Comparison of ENCODE assay signal across 20 cellular contexts in the genomic region with DNA sequence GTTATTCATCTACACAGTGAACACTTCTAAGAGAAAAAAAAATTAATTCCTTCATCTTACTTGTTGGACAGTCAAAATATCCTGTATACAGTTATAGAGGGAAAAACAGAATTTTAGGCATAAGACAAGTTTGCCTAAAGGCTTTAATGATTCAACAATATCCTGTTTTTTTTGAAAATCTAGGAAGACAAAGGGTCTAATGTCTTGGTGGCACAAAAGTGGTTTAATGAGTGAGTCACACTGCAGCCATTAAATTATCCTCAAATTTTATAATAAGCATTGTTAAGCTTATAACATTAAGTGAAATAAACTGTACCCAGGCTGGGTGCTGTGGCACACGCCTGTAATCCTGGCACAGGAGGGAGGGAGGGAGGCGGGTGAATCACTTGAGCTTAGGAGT.
"Had no signal": no experiment of that assay in that cellular context is flagged by ENCODE, and none has a peak within 500 bp of the region (broad histone marks: within the 10 kb centered on the region; RNA-seq: fewer than 3 reads in every experiment).

No MANE protein-coding gene starts in this region.

- ATAC-seq: left lung; psoas muscle; right cardiac atrium; stimulated activated naive CD8-positive, alpha-beta T cell treated with anti-CD3 and anti-CD28 coated beads, Interleukin-15, Interleukin-2, amounts not matched to agents 100 U/mL and 50 U/mL, for 24 hours had no signal

- H3K36me3 ChIP-seq: ascending aorta, left lung, upper lobe of left lung, WERI-Rb-1 had no signal

- H3K4me3 ChIP-seq: ascending aorta, left lung, psoas muscle, testis, upper lobe of left lung had no signal

- DNase-seq: activated CD4-positive, alpha-beta T cell treated with anti-CD3 and anti-CD28 coated beads for 1 hour; activated CD8-positive, alpha-beta memory T cell treated with anti-CD3 and anti-CD28 coated beads for 24 hours; activated CD8-positive, alpha-beta memory T cell treated with anti-CD3 and anti-CD28 coated beads, Interleukin-2, amount 50 U/mL, for 48 hours; activated effector memory CD4-positive, alpha-beta T cell treated with anti-CD3 and anti-CD28 coated beads, Interleukin-2, amount 50 U/mL, for 16 hours; activated naive CD4-positive, alpha-beta T cell treated with anti-CD3 and anti-CD28 coated beads, Interleukin-2, amount 50 U/mL, for 16 hours; activated T-cell treated with anti-CD3 and anti-CD28 coated beads, Interleukin-2, amount 50 U/mL, for 48 hours; cerebellar nuclear complex; effector memory CD4-positive, alpha-beta T cell; glutamatergic neuron; hippocampal formation; left lung; psoas muscle; right cardiac atrium; stimulated activated CD4-positive, alpha-beta T cell treated with anti-CD3 and anti-CD28 coated beads, Interleukin-2, amount 100 ng/mL, for 24 hours; stimulated activated naive CD8-positive, alpha-beta T cell treated with anti-CD3 and anti-CD28 coated beads, Interleukin-15, Interleukin-2, amounts not matched to agents 100 U/mL and 50 U/mL, for 24 hours; SW 1271; testis; upper lobe of left lung; WERI-Rb-1 had no signal

- H3K9me3 ChIP-seq: ascending aorta, left lung, psoas muscle, testis, upper lobe of left lung had no signal

- H3K27me3 ChIP-seq: ascending aorta, left lung, testis, upper lobe of left lung had no signal

- H3K27ac ChIP-seq: left lung, psoas muscle, testis, upper lobe of left lung, WERI-Rb-1 had no signal
